ENCODE assay signal across 1 cellular context in the genomic region with DNA sequence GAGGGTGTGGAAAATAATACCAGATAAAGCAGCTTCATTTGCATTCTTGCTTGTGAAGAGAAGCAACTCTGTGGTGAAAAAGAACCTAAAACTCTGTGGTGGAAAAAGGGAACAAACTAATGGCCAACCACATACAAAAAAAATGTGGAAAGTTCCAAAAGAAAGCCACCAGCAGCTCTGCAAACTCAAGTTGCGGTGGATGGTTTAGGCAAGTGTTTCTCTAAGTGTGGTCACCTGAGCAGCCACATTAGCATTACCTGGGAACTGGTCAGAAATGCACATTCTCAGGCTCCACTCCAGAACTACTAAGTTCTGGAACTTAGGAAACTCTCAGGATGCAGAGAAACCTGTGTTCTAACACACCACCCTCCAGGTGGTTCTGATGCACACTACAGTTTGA.
TF ChIP-seq lines count a peak whose summit lies in the region.

No MANE protein-coding gene starts in this region.

TF ChIP-seq in HCT116, 20 proteins besides CTCF, POLR2A, EP300 and RAD21 (continued from another document):
- TF ChIP-seq, protein P1, sequence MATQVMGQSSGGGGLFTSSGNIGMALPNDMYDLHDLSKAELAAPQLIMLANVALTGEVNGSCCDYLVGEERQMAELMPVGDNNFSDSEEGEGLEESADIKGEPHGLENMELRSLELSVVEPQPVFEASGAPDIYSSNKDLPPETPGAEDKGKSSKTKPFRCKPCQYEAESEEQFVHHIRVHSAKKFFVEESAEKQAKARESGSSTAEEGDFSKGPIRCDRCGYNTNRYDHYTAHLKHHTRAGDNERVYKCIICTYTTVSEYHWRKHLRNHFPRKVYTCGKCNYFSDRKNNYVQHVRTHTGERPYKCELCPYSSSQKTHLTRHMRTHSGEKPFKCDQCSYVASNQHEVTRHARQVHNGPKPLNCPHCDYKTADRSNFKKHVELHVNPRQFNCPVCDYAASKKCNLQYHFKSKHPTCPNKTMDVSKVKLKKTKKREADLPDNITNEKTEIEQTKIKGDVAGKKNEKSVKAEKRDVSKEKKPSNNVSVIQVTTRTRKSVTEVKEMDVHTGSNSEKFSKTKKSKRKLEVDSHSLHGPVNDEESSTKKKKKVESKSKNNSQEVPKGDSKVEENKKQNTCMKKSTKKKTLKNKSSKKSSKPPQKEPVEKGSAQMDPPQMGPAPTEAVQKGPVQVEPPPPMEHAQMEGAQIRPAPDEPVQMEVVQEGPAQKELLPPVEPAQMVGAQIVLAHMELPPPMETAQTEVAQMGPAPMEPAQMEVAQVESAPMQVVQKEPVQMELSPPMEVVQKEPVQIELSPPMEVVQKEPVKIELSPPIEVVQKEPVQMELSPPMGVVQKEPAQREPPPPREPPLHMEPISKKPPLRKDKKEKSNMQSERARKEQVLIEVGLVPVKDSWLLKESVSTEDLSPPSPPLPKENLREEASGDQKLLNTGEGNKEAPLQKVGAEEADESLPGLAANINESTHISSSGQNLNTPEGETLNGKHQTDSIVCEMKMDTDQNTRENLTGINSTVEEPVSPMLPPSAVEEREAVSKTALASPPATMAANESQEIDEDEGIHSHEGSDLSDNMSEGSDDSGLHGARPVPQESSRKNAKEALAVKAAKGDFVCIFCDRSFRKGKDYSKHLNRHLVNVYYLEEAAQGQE (IDR thresholded peaks at IDR 0.05; ENCODE audit: low read depth) = no peak
